ENCODE assay signal across 14 cellular contexts in genomic region chr15:74621546-74621920, GRCh38. TPM values are rescaled to one million over a fixed set of nuclear protein-coding genes. Genes with fewer than 3 reads are reported as not detected.
DNase-seq lines count a peak whose midpoint lies in the region; ATAC-seq, FAIRE-seq and TF ChIP-seq lines count a peak whose summit lies in the region.
"Had no signal": no experiment of that assay in that cellular context is flagged by ENCODE, and none has a peak within 500 bp of the region (broad histone marks: within the 10 kb centered on the region; RNA-seq: fewer than 3 reads in every experiment).

No MANE protein-coding gene starts in this region.

- H3K18ac ChIP-seq in mesenchymal stem cell (ENCODE audit: low read depth in 1 of 2, low read length in 2 of 2): no peak overlapping the region

- H2BK120ac ChIP-seq in mesenchymal stem cell (ENCODE audit: low read depth, low read length): no peak overlapping the region

- H3K36me3 ChIP-seq in CD8-positive, alpha-beta T cell (ENCODE audit: insufficient read depth, low read length): peaks cover 75% of the 10 kb centered on the region
- peaks cover 94% of the 10 kb centered on the region for H3K36me3 ChIP-seq in K562 (ENCODE audit: control insufficient read depth, insufficient read depth, low read length)
- H3K36me3 ChIP-seq in mesenchymal stem cell (ENCODE audit: control insufficient read depth in 1 of 2, insufficient read depth in 2 of 2, low read depth in 1 of 2, low read length in 2 of 2): peaks cover 76 to 85% of the 10 kb centered on the region in 2 experiments
- peaks cover 0 to 20% of the 10 kb centered on the region in 2 donors for H3K36me3 ChIP-seq in aorta (ENCODE audit: control insufficient read depth in 1 of 2, insufficient read depth in 2 of 2, low read length in 1 of 2)

- no peak for TF ChIP-seq CTCF in 22Rv1 (IDR thresholded peaks at IDR 0.05)
- no peak for TF ChIP-seq CTCF in CD8-positive, alpha-beta T cell (IDR thresholded peaks at IDR 0.05)
- no peak for TF ChIP-seq CTCF in K562 (IDR thresholded peaks at IDR 0.05 in 2 of 3, conservative IDR thresholded peaks at IDR 0.05 in 1 of 3; ENCODE audit: insufficient read depth in 2 of 3, low read depth in 1 of 3, low read length in 3 of 3)

- CTCF ChIA-PET in CD8-positive, alpha-beta T cell (lab: Charles Lee): interaction anchor here (0.6 to 29.3 kb wide), 14 partner anchors 10 to 328 kb away, joined by 3 to 730 read pairs (median 4); partner anchors contain the start of genes CSK and ULK3
- CTCF ChIA-PET in K562 (lab: Yijun Ruan, JAX; ENCODE audit: low intra/inter-chr PET ratio): no interaction called here

- H2AFZ ChIP-seq in K562 (ENCODE audit: low read depth, low read length): no peak overlapping the region
- no peak overlapping the region for H2AFZ ChIP-seq in mesenchymal stem cell (ENCODE audit: low read depth, low read length)

- POLR2A ChIA-PET in CD8-positive, alpha-beta T cell (lab: Charles Lee): interaction anchor here (0.5 to 1.7 kb wide), 3 partner anchors 9 to 24 kb away, joined by 3 to 8 read pairs (median 4); no protein-coding TSS in a partner anchor
- POLR2A ChIA-PET in K562 (lab: Yijun Ruan, JAX): interaction anchor here (0.7 to 0.9 kb wide), 2 partner anchors 27 to 75 kb away, joined by 3 to 4 read pairs; no protein-coding TSS in a partner anchor

- H3K27me3 Mint-ChIP-seq in CD8-positive, alpha-beta T cell (ENCODE audit: low read depth): no peaks in the 10 kb centered on the region
- H3K27me3 Mint-ChIP-seq in activated T-helper 2 cell treated with anti-CD3 and anti-CD28 coated beads, Interferon-gamma antibody, Interleukin-2, Interleukin-4, amounts not matched to agents 10 μg/mL and 5 μg/mL and 100 μg/mL, durations not matched to agents 14 hours and 24 hours and 36 hours (ENCODE audit: low read depth): no peaks in the 10 kb centered on the region
- H3K27me3 Mint-ChIP-seq: activated CD4-positive, alpha-beta T cell treated with anti-CD3 and anti-CD28 coated beads, Interleukin-2, amount 10 ng/mL, durations not matched to agents 7 days and 5 days; activated naive CD8-positive, alpha-beta T cell treated with anti-CD3 and anti-CD28 coated beads, Interleukin-2, amount 50 U/mL, for 24 hours had no signal

- H2BK12ac ChIP-seq in mesenchymal stem cell (ENCODE audit: low read length in 2 of 2): no peak overlapping the region

- H3K27ac ChIP-seq in 22Rv1: peak overlapping the region; percentile 27
- H3K27ac ChIP-seq in CD8-positive, alpha-beta T cell (ENCODE audit: low read depth, low read length): no peak overlapping the region
- H3K27ac ChIP-seq in K562 (ENCODE audit: extremely low read depth, low read depth, low read length): no peak overlapping the region
- no peak overlapping the region for H3K27ac ChIP-seq in mesenchymal stem cell (ENCODE audit: low read length, poor library complexity, severe bottlenecking)
- no peak overlapping the region for H3K27ac ChIP-seq in aorta (ENCODE audit: low read depth in 1 of 2, low read length in 2 of 2)
- H3K27ac ChIP-seq: neutrophil, right atrium auricular region had no signal

- no peak for TF ChIP-seq POLR2A in K562 (conservative IDR thresholded peaks at IDR 0.05)

- peaks cover 51% of the 10 kb centered on the region for H3K79me2 ChIP-seq in K562 (ENCODE audit: control insufficient read depth, insufficient read depth, low read length)

- H3K9me3 Mint-ChIP-seq in CD8-positive, alpha-beta T cell: no peaks in the 10 kb centered on the region
- H3K9me3 Mint-ChIP-seq in activated T-helper 2 cell treated with anti-CD3 and anti-CD28 coated beads, Interferon-gamma antibody, Interleukin-2, Interleukin-4, amounts not matched to agents 10 μg/mL and 5 μg/mL and 100 μg/mL, durations not matched to agents 14 hours and 24 hours and 36 hours: no peaks in the 10 kb centered on the region
- H3K9me3 Mint-ChIP-seq: activated CD4-positive, alpha-beta T cell treated with anti-CD3 and anti-CD28 coated beads, Interleukin-2, amount 10 ng/mL, durations not matched to agents 7 days and 5 days; activated naive CD8-positive, alpha-beta T cell treated with anti-CD3 and anti-CD28 coated beads, Interleukin-2, amount 50 U/mL, for 24 hours had no signal

- H3K4me3 Mint-ChIP-seq in CD8-positive, alpha-beta T cell: no peak overlapping the region
- no peak overlapping the region for H3K4me3 Mint-ChIP-seq in activated T-helper 2 cell treated with anti-CD3 and anti-CD28 coated beads, Interferon-gamma antibody, Interleukin-2, Interleukin-4, amounts not matched to agents 10 μg/mL and 5 μg/mL and 100 μg/mL, durations not matched to agents 14 hours and 24 hours and 36 hours (ENCODE audit: low read depth)
- H3K4me3 Mint-ChIP-seq: activated CD4-positive, alpha-beta T cell treated with anti-CD3 and anti-CD28 coated beads, Interleukin-2, amount 10 ng/mL, durations not matched to agents 7 days and 5 days; activated naive CD8-positive, alpha-beta T cell treated with anti-CD3 and anti-CD28 coated beads, Interleukin-2, amount 50 U/mL, for 24 hours had no signal

- H3K9me3 ChIP-seq in CD8-positive, alpha-beta T cell (ENCODE audit: low read length): no peaks in the 10 kb centered on the region
- H3K9me3 ChIP-seq in K562 (replicated peaks; ENCODE audit: control insufficient read depth, insufficient read depth, low read depth, low read length) (no peaks in the 10 kb centered on the region), mesenchymal stem cell (ENCODE audit: control insufficient read depth, low read length) (no peaks in the 10 kb centered on the region), aorta (ENCODE audit: control insufficient read depth, low read length) (no peaks in the 10 kb centered on the region)
- H3K9me3 ChIP-seq: gastrocnemius medialis, neutrophil, right atrium auricular region had no signal

- peak overlapping the region; percentile 29 for H4K91ac ChIP-seq in mesenchymal stem cell (ENCODE audit: low read length)

- no peaks in the 10 kb centered on the region for H3K27me3 ChIP-seq in CD8-positive, alpha-beta T cell (ENCODE audit: insufficient read depth, low read length)
- H3K27me3 ChIP-seq in K562 (ENCODE audit: control insufficient read depth in 2 of 2, insufficient read depth in 2 of 2, low read length in 2 of 2) (no peaks in the 10 kb centered on the region), mesenchymal stem cell (ENCODE audit: control insufficient read depth in 1 of 2, insufficient read depth in 1 of 2, low read length in 2 of 2) (no peaks in the 10 kb centered on the region), aorta (ENCODE audit: control insufficient read depth in 1 of 2, insufficient read depth in 2 of 2, low read length in 1 of 2) (no peaks in the 10 kb centered on the region)
- H3K27me3 ChIP-seq: gastrocnemius medialis, neutrophil, right atrium auricular region had no signal

- H2AK5ac ChIP-seq in mesenchymal stem cell (ENCODE audit: low read length, severe bottlenecking): no peak overlapping the region

- H4K8ac ChIP-seq in mesenchymal stem cell (ENCODE audit: low read length): no peak overlapping the region

- peaks cover 56% of the 10 kb centered on the region for H3K79me1 ChIP-seq in mesenchymal stem cell (replicated peaks; ENCODE audit: low read length, poor library complexity, severe bottlenecking)

- H2BK15ac ChIP-seq in mesenchymal stem cell (ENCODE audit: low read depth, poor library complexity, severe bottlenecking): no peak overlapping the region

- H3K14ac ChIP-seq in mesenchymal stem cell (ENCODE audit: low read length in 2 of 2): no peak overlapping the region

- no peak for TF ChIP-seq EP300 in K562 (IDR thresholded peaks at IDR 0.05; ENCODE audit: low read length)

- H4K20me1 ChIP-seq in K562 (replicated peaks; ENCODE audit: control insufficient read depth, insufficient read depth, low read length): peaks cover 56% of the 10 kb centered on the region

- no peak for FAIRE-seq in K562 (lab: Jason Lieb, UNC)

- peaks cover 67% of the 10 kb centered on the region for H3K4me1 Mint-ChIP-seq in CD8-positive, alpha-beta T cell (ENCODE audit: low read depth)
- peaks cover 40% of the 10 kb centered on the region for H3K4me1 Mint-ChIP-seq in activated T-helper 2 cell treated with anti-CD3 and anti-CD28 coated beads, Interferon-gamma antibody, Interleukin-2, Interleukin-4, amounts not matched to agents 10 μg/mL and 5 μg/mL and 100 μg/mL, durations not matched to agents 14 hours and 24 hours and 36 hours (ENCODE audit: low read depth)

- DNase-seq in CD8-positive, alpha-beta T cell: no peak
- no peak for DNase-seq in K562 (ENCODE audit: extremely low read depth in 1 of 4, low spot score in 3 of 4)
- no peak for DNase-seq in mesenchymal stem cell
- no peak for DNase-seq in DMS53 (lab: John Stamatoyannopoulos, UW)
- DNase-seq in aorta: no peak
- DNase-seq in activated T-helper 2 cell treated with anti-CD3 and anti-CD28 coated beads, Interferon-gamma antibody, Interleukin-2, Interleukin-4, amounts not matched to agents 10 μg/mL and 5 μg/mL and 100 μg/mL, durations not matched to agents 14 hours and 24 hours and 36 hours (ENCODE audit: low spot score): no peak
- DNase-seq in epidermal melanocyte (ENCODE audit: insufficient read length, low spot score): no peak
- DNase-seq: SHP77 treated with DMSO at 0.1 percent for 48 hours had no signal

- H2BK5ac ChIP-seq in mesenchymal stem cell (ENCODE audit: low read depth, low read length, poor library complexity, severe bottlenecking): no peak overlapping the region

- peak overlapping the region; percentile 37 for H3K27ac Mint-ChIP-seq in CD8-positive, alpha-beta T cell
- no peak overlapping the region for H3K27ac Mint-ChIP-seq in activated T-helper 2 cell treated with anti-CD3 and anti-CD28 coated beads, Interferon-gamma antibody, Interleukin-2, Interleukin-4, amounts not matched to agents 10 μg/mL and 5 μg/mL and 100 μg/mL, durations not matched to agents 14 hours and 24 hours and 36 hours

- H3K9me1 ChIP-seq in K562 (ENCODE audit: control insufficient read depth, insufficient read depth, low read length): peaks cover 17% of the 10 kb centered on the region

- no TSS peak for BruUV-seq in K562 (replicated peaks; lab: Mats Ljungman, UMichigan)

- TF ChIP-seq RAD21 in K562 (CRISPR knock-in tag; conservative IDR thresholded peaks at IDR 0.05 in 1 of 2, IDR thresholded peaks at IDR 0.05 in 1 of 2): no peak

- intact Hi-C loops in CD8-positive, alpha-beta T cell (cut with DNase I, micrococcal nuclease): loop anchor here (1.0 kb wide), 1 partner anchor 11 kb away; no protein-coding TSS in a partner anchor
- intact Hi-C loops in K562 (cut with micrococcal nuclease): no loop called here
- intact Hi-C loops in aorta (cut with DNase I): no loop called here
- intact Hi-C loops in activated T-helper 2 cell treated with anti-CD3 and anti-CD28 coated beads, Interferon-gamma antibody, Interleukin-2, Interleukin-4, amounts not matched to agents 10 μg/mL and 5 μg/mL and 100 μg/mL, durations not matched to agents 14 hours and 24 hours and 36 hours (cut with micrococcal nuclease): no loop called here

- H3K4ac ChIP-seq in mesenchymal stem cell (ENCODE audit: low read depth in 1 of 2, low read length in 2 of 2): no peak overlapping the region

- peak overlapping the region in 1 of 2 experiments; percentile 38; a peak in 1 of 4 replicates for H3K9ac ChIP-seq in K562 (ENCODE audit: insufficient read depth in 1 of 2, low read depth in 2 of 2, low read length in 2 of 2)
- H3K9ac ChIP-seq in mesenchymal stem cell (ENCODE audit: low read length): no peak overlapping the region

- H3K4me2 ChIP-seq in K562 (ENCODE audit: insufficient read depth, low read length): no peak overlapping the region
- H3K4me2 ChIP-seq in mesenchymal stem cell (ENCODE audit: low read length, poor library complexity, severe bottlenecking): no peak overlapping the region

- 96% methylated on average over 11 of the region's 16 CpGs for WGBS in K562 (ENCODE audit: insufficient coverage, low coverage, missing lambda C conversion rate)
- 94% methylated on average over 13 of the region's 16 CpGs for WGBS in mesenchymal stem cell
- WGBS in aorta, 2 donors: 79 to 85% methylated on average over 12 to 16 of the region's 16 CpGs

- peaks cover 90% of the 10 kb centered on the region for H3K36me3 Mint-ChIP-seq in CD8-positive, alpha-beta T cell
- peaks cover 80% of the 10 kb centered on the region for H3K36me3 Mint-ChIP-seq in activated T-helper 2 cell treated with anti-CD3 and anti-CD28 coated beads, Interferon-gamma antibody, Interleukin-2, Interleukin-4, amounts not matched to agents 10 μg/mL and 5 μg/mL and 100 μg/mL, durations not matched to agents 14 hours and 24 hours and 36 hours (ENCODE audit: low read depth)

- in situ Hi-C loops in K562 (cut with MboI): loop anchor here (5.0 kb wide), 2 partner anchors 169 to 234 kb away; no protein-coding TSS in a partner anchor

- H3K4me3 ChIP-seq in CD8-positive, alpha-beta T cell (ENCODE audit: low read depth, low read length): no peak overlapping the region
- H3K4me3 ChIP-seq in K562 (no peak overlapping the region), mesenchymal stem cell (ENCODE audit: insufficient read depth in 1 of 2, low read depth in 1 of 2, low read length in 2 of 2) (no peak overlapping the region), aorta (ENCODE audit: low read length in 2 of 2) (no peak overlapping the region)
- H3K4me3 ChIP-seq: gastrocnemius medialis, right atrium auricular region had no signal

- H3K4me1 ChIP-seq in CD8-positive, alpha-beta T cell (ENCODE audit: insufficient read depth, low read length): peaks cover 48% of the 10 kb centered on the region
- H3K4me1 ChIP-seq in K562 (replicated peaks in 1 of 2; ENCODE audit: control insufficient read depth in 2 of 2, insufficient read depth in 2 of 2, low read length in 2 of 2) (peaks cover 15 to 24% of the 10 kb centered on the region in 2 experiments; a peak in 4 of 5 replicates), mesenchymal stem cell (ENCODE audit: control insufficient read depth, insufficient read depth, low read depth, low read length) (peaks cover 14% of the 10 kb centered on the region), aorta (ENCODE audit: control insufficient read depth in 1 of 2, insufficient read depth in 2 of 2, low read length in 2 of 2) (no peaks in the 10 kb centered on the region)

- H3K23ac ChIP-seq in mesenchymal stem cell (ENCODE audit: low read length in 2 of 2): no peak overlapping the region

- no peak for ATAC-seq in CD8-positive, alpha-beta T cell
- ATAC-seq in K562 (no peak), aorta (ENCODE audit: low FRiP score) (no peak)

RNA-seq across cellular contexts. Expression of gene CLK3, which starts 5.9 kb away (rescaled TPM):
- total RNA-seq in CD8-positive, alpha-beta T cell: 100 to 1,000 TPM; 246 to 262 TPM
- total RNA-seq in K562 (2011; cell fraction: chromatin; rRNA removed; ENCODE audit: low replicate concordance): 131 and 268 TPM in 2 replicates
- 179 and 197 TPM in 2 replicates for total RNA-seq in K562 (2011; cell fraction: nucleolus; rRNA removed)
- 114 and 129 TPM in 2 replicates for total RNA-seq in K562 (2011; cell fraction: nucleoplasm; rRNA removed)
- total RNA-seq in K562 (2014; rRNA removed) (47.4 and 78.1 TPM in 2 replicates), K562 (2014; rRNA removed; fragmentation: Illumina TruSeq; extraction: Trizol) (23.1 and 32.5 TPM in 2 replicates), K562 (2015; rRNA removed; fragmentation: Illumina TruSeq; extraction: Trizol) (50.5 and 51.7 TPM in 2 replicates), K562 (2021) (54.8 and 55.1 TPM in 2 replicates), aorta (10 to 100 TPM; 63.7 to 73.2 TPM)
- polyA plus RNA-seq in K562 (2011; rRNA removed) (63.9 and 109 TPM in 2 replicates), K562 (2014; fragmentation: Illumina TruSeq; extraction: Trizol) (78.5 and 95.2 TPM in 2 replicates), K562 (2014; fragmentation: Nextera tagmentation; extraction: Ambion mirVana) (1 to 10 TPM; 1.2 to 6.9 TPM), K562 (2014; rRNA removed) (50.0 and 53.7 TPM in 2 replicates), aorta (10 to 100 TPM; 37.3 to 94.0 TPM)
- 79.8 and 80.4 TPM in 2 replicates for polyA plus RNA-seq in K562 (2011; cell fraction: cytosol; rRNA removed)
- 310 and 355 TPM in 2 replicates for polyA plus RNA-seq in K562 (2011; cell fraction: nucleus; rRNA removed)
- 59.3 and 60.5 TPM in 2 replicates for polyA plus RNA-seq in K562 (2012)
- polyA minus RNA-seq in K562 (2011; rRNA and poly(A)+ RNA removed): 62.7 and 70.3 TPM in 2 replicates
- polyA minus RNA-seq in K562 (2011; cell fraction: cytosol; rRNA and poly(A)+ RNA removed): 42.5 and 45.8 TPM in 2 replicates
- polyA minus RNA-seq in K562 (2011; cell fraction: nucleus; rRNA and poly(A)+ RNA removed): 134 and 165 TPM in 2 replicates
- 65.2 TPM for polyA plus RNA-seq in mesenchymal stem cell (2013, experiment 1 of 2)
- 61.1 TPM for polyA plus RNA-seq in mesenchymal stem cell (2013, experiment 2 of 2)
- 119 and 122 TPM in 2 replicates for total RNA-seq in activated T-helper 2 cell treated with anti-CD3 and anti-CD28 coated beads, Interferon-gamma antibody, Interleukin-2, Interleukin-4, amounts not matched to agents 10 μg/mL and 5 μg/mL and 100 μg/mL, durations not matched to agents 14 hours and 24 hours and 36 hours

Comparison
In these comparisons a context has a peak if more than half of its experiments do, and no peak if none do; other contexts are left out.
1. intact Hi-C loops: an anchor here in CD8-positive, alpha-beta T cell (1.0 kb wide); none called in K562, aorta and activated T-helper 2 cell treated with anti-CD3 and anti-CD28 coated beads, Interferon-gamma antibody, Interleukin-2, Interleukin-4, amounts not matched to agents 10 μg/mL and 5 μg/mL and 100 μg/mL, durations not matched to agents 14 hours and 24 hours and 36 hours.